In genomic region chr22:44037519-44038370, GRCh38 we compare ENCODE assay signal across 8 cellular contexts. TPM values are rescaled to one million over a fixed set of nuclear protein-coding genes. Genes with fewer than 3 reads are reported as not detected.
DNase-seq lines count a peak whose midpoint lies in the region; ATAC-seq, FAIRE-seq and TF ChIP-seq lines count a peak whose summit lies in the region.

No MANE protein-coding gene starts in this region.

- no peak overlapping the region for H3K27ac Mint-ChIP-seq in mesothelial cell of epicardium

- H3K36me3 ChIP-seq in keratinocyte (ENCODE audit: control insufficient read depth in 2 of 2, extremely low read depth in 1 of 2, insufficient read depth in 2 of 2, low read length in 2 of 2), result no peaks in the 10 kb centered on the region
- no peaks in the 10 kb centered on the region for H3K36me3 ChIP-seq in tibial artery

- peak overlapping the region; percentile 17 for H3K27ac ChIP-seq in keratinocyte (ENCODE audit: control insufficient read depth, insufficient read depth, low read length)
- H3K27ac ChIP-seq in tibial artery, result peak overlapping the region in 1 of 2 donors; percentile 33

- DNase-seq in HT1080 (ENCODE audit: low read depth), result peak; percentile 94
- peak; percentile 83 for DNase-seq in astrocyte of the hippocampus (ENCODE audit: low read depth, low spot score)
- peak; percentile 52 for DNase-seq in keratinocyte (ENCODE audit: low read depth, low spot score)
- DNase-seq in tibial artery, result peak; percentile 62 to 68
- no peak for DNase-seq in NCI-H526 (lab: John Stamatoyannopoulos, UW)
- no peak for DNase-seq in stimulated activated CD4-positive, alpha-beta T cell treated with anti-CD3 and anti-CD28 coated beads, Interleukin-2, amount 100 ng/mL, for 48 hours
- DNase-seq in mesothelial cell of epicardium (ENCODE audit: low spot score in 2 of 2, unreplicated experiment in 2 of 2), result no peak

- peaks cover 6% of the 10 kb centered on the region for H3K4me1 Mint-ChIP-seq in mesothelial cell of epicardium

- H3K4me2 ChIP-seq in keratinocyte (ENCODE audit: control insufficient read depth, extremely low read depth, insufficient read depth, low read depth, low read length), result peak overlapping the region; percentile 71

- peak; percentile 100 for FAIRE-seq in keratinocyte (lab: Jason Lieb, UNC)

- no peaks in the 10 kb centered on the region for H3K27me3 ChIP-seq in keratinocyte (ENCODE audit: control insufficient read depth, extremely low read depth, insufficient read depth, low read length)
- no peaks in the 10 kb centered on the region for H3K27me3 ChIP-seq in tibial artery

- H3K36me3 Mint-ChIP-seq in mesothelial cell of epicardium, result peaks cover 2% of the 10 kb centered on the region

- no peak overlapping the region for H3K4me3 Mint-ChIP-seq in mesothelial cell of epicardium

- H2AFZ ChIP-seq in keratinocyte (ENCODE audit: control insufficient read depth, low read length), result no peak overlapping the region

- peak overlapping the region in 1 of 3 experiments; percentile 47 for H3K4me3 ChIP-seq in keratinocyte (ENCODE audit: control insufficient read depth in 2 of 3, extremely low read depth in 1 of 3, insufficient read depth in 2 of 3, low read depth in 1 of 3, low read length in 3 of 3)
- H3K4me3 ChIP-seq in tibial artery, result no peak overlapping the region

- no peak for ATAC-seq in HG03457 (IDR thresholded peaks at IDR 0.05; ENCODE audit: unreplicated experiment)

- TF ChIP-seq CTCF in keratinocyte (optimal IDR thresholded peaks at IDR 0.05 in 1 of 3, IDR thresholded peaks at IDR 0.05 in 1 of 3, conservative IDR thresholded peaks at IDR 0.05 in 1 of 3; ENCODE audit: extremely low read depth in 1 of 3, insufficient read depth in 2 of 3, low read length in 3 of 3) (peak in 1 of 3 experiments; percentile 4), tibial artery (IDR thresholded peaks at IDR 0.05) (no peak), mesothelial cell of epicardium (IDR thresholded peaks at IDR 0.05; ENCODE audit: unreplicated experiment) (no peak)

- peak overlapping the region; percentile 26 for H3K9ac ChIP-seq in keratinocyte (ENCODE audit: control insufficient read depth, extremely low read depth, insufficient read depth, low read length)

- dilution Hi-C loops in keratinocyte (cut with MboI; ENCODE audit: extremely low pct_ligation_motif_present, low sequenced_read_pairs), result no loop called here

- H3K9me1 ChIP-seq in keratinocyte (ENCODE audit: control insufficient read depth, extremely low read depth, insufficient read depth, low read length), result no peaks in the 10 kb centered on the region

- H3K9me3 ChIP-seq in keratinocyte (ENCODE audit: control insufficient read depth, low read depth, low read length), result no peaks in the 10 kb centered on the region
- no peaks in the 10 kb centered on the region for H3K9me3 ChIP-seq in tibial artery

- intact Hi-C loops in tibial artery (cut with DNase I; ENCODE audit: low total_unique reads), result no loop called here

- H3K4me1 ChIP-seq in keratinocyte (ENCODE audit: control insufficient read depth, extremely low read depth, insufficient read depth, low read length) (peaks cover 7% of the 10 kb centered on the region), tibial artery (peaks cover 0 to 4% (median 0%) of the 10 kb centered on the region in 4 donors)

- no peaks in the 10 kb centered on the region for H3K79me2 ChIP-seq in keratinocyte (ENCODE audit: control insufficient read depth, insufficient read depth, low read length)

- H3K27me3 Mint-ChIP-seq in mesothelial cell of epicardium (ENCODE audit: low read depth), result no peaks in the 10 kb centered on the region

- H4K20me1 ChIP-seq in keratinocyte (ENCODE audit: control insufficient read depth, extremely low read depth, insufficient read depth, low read length), result no peaks in the 10 kb centered on the region

- peaks cover 3% of the 10 kb centered on the region for H3K9me3 Mint-ChIP-seq in mesothelial cell of epicardium

RNA-seq across cellular contexts. Expression of gene PARVB, which starts 13.6 kb away (rescaled TPM):
- total RNA-seq in HT1080 (2014; rRNA removed; shearing (Covaris generic)), result 54.5 and 69.4 TPM in 2 replicates
- polyA plus RNA-seq in HT1080 (2015; cell fraction: cytosol; rRNA removed), result 73.2 and 76.7 TPM in 2 replicates
- 34.7 and 38.3 TPM in 2 replicates for polyA plus RNA-seq in HT1080 (2015; cell fraction: nucleus; rRNA removed)
- 10.5 to 13.9 TPM (median 13.7 TPM) in 3 replicates for polyA plus RNA-seq in keratinocyte
- polyA plus RNA-seq in keratinocyte (2011; ENCODE audit: low read depth), result 7.1 TPM
- polyA plus RNA-seq in keratinocyte (2011; cell fraction: cytosol; rRNA removed), result 14.4 and 29.8 TPM in 2 replicates
- polyA plus RNA-seq in keratinocyte (2011; cell fraction: nucleus; rRNA removed), result 6.5 and 8.8 TPM in 2 replicates
- 5.2 and 11.0 TPM in 2 replicates for polyA plus RNA-seq in keratinocyte (2012; ENCODE audit: low replicate concordance)
- 6.7 to 10.2 TPM (median 7.7 TPM) in 3 replicates for polyA minus RNA-seq in keratinocyte
- 5.6 TPM for polyA minus RNA-seq in keratinocyte (2011; cell fraction: cytosol; rRNA and poly(A)+ RNA removed)
- polyA minus RNA-seq in keratinocyte (2011; cell fraction: nucleus; rRNA and poly(A)+ RNA removed), result 2.6 and 3.1 TPM in 2 replicates
- total RNA-seq in mesothelial cell of epicardium, result 21.7 to 23.3 TPM (median 22.1 TPM) in 3 replicates

Comparison
In these comparisons a context has a peak if more than half of its experiments do, and no peak if none do; other contexts are left out.
1. DNase-seq: peak in HT1080 (single experiment), astrocyte of the hippocampus (single experiment), keratinocyte (single experiment) and tibial artery (2 of 2); none in NCI-H526 (0 of 2), stimulated activated CD4-positive, alpha-beta T cell treated with anti-CD3 and anti-CD28 coated beads, Interleukin-2, amount 100 ng/mL, for 48 hours (0 of 2) and mesothelial cell of epicardium (0 of 2).